Comparison of ENCODE assay signal across 7 cellular contexts in the genomic region with DNA sequence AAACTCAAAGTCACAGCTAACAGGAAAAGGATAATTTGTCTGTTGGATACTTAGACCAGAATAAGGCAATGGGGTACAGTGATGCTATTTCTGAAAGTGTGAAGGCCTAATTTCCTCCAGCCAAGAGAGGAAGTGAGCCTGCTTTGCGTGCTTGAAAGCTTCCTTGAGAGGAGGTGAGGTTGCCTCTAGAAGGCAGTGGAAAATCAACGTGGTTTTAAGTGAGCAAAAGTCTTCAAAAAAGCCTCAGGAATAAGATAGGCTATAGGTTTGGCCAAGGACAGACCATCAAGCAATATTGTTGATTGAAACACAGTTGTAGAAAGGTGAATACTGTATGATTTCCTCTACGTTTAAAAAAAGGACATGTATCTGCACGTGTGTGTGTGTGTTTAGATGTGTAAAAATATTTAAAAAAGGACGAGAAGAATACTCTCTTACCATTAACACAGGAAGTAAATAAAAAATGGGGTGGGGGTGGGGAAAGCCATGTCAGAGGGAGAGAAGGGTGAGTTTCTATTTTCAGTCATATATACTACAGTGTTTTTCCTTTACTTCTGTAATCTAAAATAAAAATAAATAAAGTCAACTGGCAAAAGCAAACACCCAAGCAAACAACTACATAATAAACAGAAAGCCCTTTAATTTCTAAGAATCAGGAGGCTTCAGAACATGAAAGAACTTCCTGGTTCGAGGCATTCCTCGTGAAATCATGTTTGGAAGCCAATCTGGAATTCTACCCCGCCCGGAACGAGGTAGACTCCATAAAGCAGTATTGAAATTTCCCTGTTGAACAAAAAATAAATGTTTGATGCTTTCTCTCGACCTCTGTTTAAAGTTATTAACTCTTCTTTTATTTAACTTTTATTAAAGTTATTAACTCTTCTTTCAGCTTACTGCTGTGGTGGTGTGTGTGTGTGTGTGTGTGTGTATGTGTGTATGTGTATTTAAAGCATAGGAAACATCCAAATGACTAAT.
DNase-seq lines count a peak whose midpoint lies in the region; ATAC-seq, FAIRE-seq and TF ChIP-seq lines count a peak whose summit lies in the region.

No MANE protein-coding gene starts in this region.

- intact Hi-C loops in naive thymus-derived CD4-positive, alpha-beta T cell (cut with micrococcal nuclease): loop anchor here (1.0 to 10.0 kb wide), 18 partner anchors 11 to 537 kb away; no protein-coding TSS in a partner anchor

- POLR2A ChIA-PET in naive thymus-derived CD4-positive, alpha-beta T cell (lab: Charles Lee): interaction anchor here (0.5 to 1.3 kb wide), 12 partner anchors 10 to 1366 kb away, joined by 3 to 8 read pairs (median 4); no protein-coding TSS in a partner anchor

- CTCF ChIA-PET in naive thymus-derived CD4-positive, alpha-beta T cell (lab: Charles Lee): interaction anchor here (1.0 to 3.1 kb wide), 3 partner anchors 95 to 164 kb away, joined by 3 to 7 read pairs (median 3); no protein-coding TSS in a partner anchor

- H3K27ac Mint-ChIP-seq in astrocyte (ENCODE audit: unreplicated experiment): peak overlapping the region; percentile 80
- H3K27ac Mint-ChIP-seq in naive thymus-derived CD4-positive, alpha-beta T cell: peak overlapping the region; percentile 91 to 99 (median 96)

- TF ChIP-seq CTCF in astrocyte (IDR thresholded peaks at IDR 0.05; ENCODE audit: insufficient read depth, low read depth, low read length) (no peak), GM13976 (IDR thresholded peaks at IDR 0.05; ENCODE audit: borderline replicate concordance, control extremely low read depth, extremely low read depth, insufficient read depth, missing control alignments) (no peak)

- no peaks in the 10 kb centered on the region for H3K36me3 ChIP-seq in astrocyte (ENCODE audit: insufficient read depth, low read length)
- H3K36me3 ChIP-seq in naive thymus-derived CD4-positive, alpha-beta T cell (ENCODE audit: control insufficient read depth in 2 of 3, insufficient read depth in 3 of 3, low read length in 3 of 3): no peaks in the 10 kb centered on the region

- H3K4me3 ChIP-seq in astrocyte (ENCODE audit: insufficient read depth, low read depth, low read length): no peak overlapping the region
- H3K4me3 ChIP-seq in naive thymus-derived CD4-positive, alpha-beta T cell (ENCODE audit: low read length): no peak overlapping the region

- peak overlapping the region; percentile 24 for H3K4me2 ChIP-seq in astrocyte (ENCODE audit: low read length)

- peak; percentile 81 for ATAC-seq in GM18517 (IDR thresholded peaks at IDR 0.05; ENCODE audit: unreplicated experiment)
- ATAC-seq in HG02588 (IDR thresholded peaks at IDR 0.05; ENCODE audit: unreplicated experiment): peak; percentile 63
- ATAC-seq in naive thymus-derived CD4-positive, alpha-beta T cell: peak; percentile 61

- H3K4me1 Mint-ChIP-seq in astrocyte (ENCODE audit: low read depth, unreplicated experiment): peaks cover 49% of the 10 kb centered on the region
- peaks cover 45 to 82% (median 78%) of the 10 kb centered on the region in 7 donors for H3K4me1 Mint-ChIP-seq in naive thymus-derived CD4-positive, alpha-beta T cell

- H3K36me3 Mint-ChIP-seq in astrocyte (ENCODE audit: low read depth, unreplicated experiment): no peaks in the 10 kb centered on the region
- peaks cover 0 to 3% (median 0%) of the 10 kb centered on the region in 5 donors for H3K36me3 Mint-ChIP-seq in naive thymus-derived CD4-positive, alpha-beta T cell

- H3K27ac ChIP-seq in astrocyte (ENCODE audit: low read depth, low read length): peak overlapping the region; percentile 87
- peak overlapping the region; percentile 63 for H3K27ac ChIP-seq in naive thymus-derived CD4-positive, alpha-beta T cell (ENCODE audit: low read depth, low read length)

- in situ Hi-C loops in GM13976 (cut with MboI; ENCODE audit: low sequenced_read_pairs, unreplicated experiment): no loop called here

- H2AFZ ChIP-seq in astrocyte (ENCODE audit: low read depth, low read length): peak overlapping the region; percentile 60

- H3K9ac ChIP-seq in astrocyte (ENCODE audit: low read length): peak overlapping the region; percentile 74

- no peaks in the 10 kb centered on the region for H3K27me3 Mint-ChIP-seq in astrocyte (ENCODE audit: low read depth, unreplicated experiment)
- H3K27me3 Mint-ChIP-seq in naive thymus-derived CD4-positive, alpha-beta T cell: no peaks in the 10 kb centered on the region

- H3K9me3 Mint-ChIP-seq in astrocyte (ENCODE audit: unreplicated experiment): no peaks in the 10 kb centered on the region
- H3K9me3 Mint-ChIP-seq in naive thymus-derived CD4-positive, alpha-beta T cell: peaks cover 0 to 5% (median 0%) of the 10 kb centered on the region in 11 donors

- no peaks in the 10 kb centered on the region for H3K27me3 ChIP-seq in astrocyte (ENCODE audit: insufficient read depth, low read length)
- no peaks in the 10 kb centered on the region for H3K27me3 ChIP-seq in naive thymus-derived CD4-positive, alpha-beta T cell (ENCODE audit: control insufficient read depth in 2 of 2, insufficient read depth in 2 of 2, low read length in 2 of 2)

- no peaks in the 10 kb centered on the region for H3K79me2 ChIP-seq in astrocyte (ENCODE audit: insufficient read depth, low read length)

- no peaks in the 10 kb centered on the region for H4K20me1 ChIP-seq in astrocyte (ENCODE audit: insufficient read depth, low read length)

- peak; percentile 96 for DNase-seq in NOMO-1 treated with DMSO at 0.1 percent for 48 hours (lab: John Stamatoyannopoulos, UW; ENCODE audit: unreplicated experiment)
- DNase-seq in astrocyte (ENCODE audit: low read depth): no peak
- DNase-seq in naive thymus-derived CD4-positive, alpha-beta T cell: peak in 8 of 9 donors; percentile 21 to 60 (median 40)
- no peak for DNase-seq in NCI-H446 (lab: John Stamatoyannopoulos, UW)
- DNase-seq in GM13976 (ENCODE audit: low spot score): no peak

- H3K4me1 ChIP-seq in astrocyte (ENCODE audit: insufficient read depth, low read length): peaks cover 36% of the 10 kb centered on the region
- peaks cover 59 to 72% of the 10 kb centered on the region in 2 donors for H3K4me1 ChIP-seq in naive thymus-derived CD4-positive, alpha-beta T cell (ENCODE audit: control insufficient read depth in 2 of 2, insufficient read depth in 2 of 2, low read length in 2 of 2)

- no peak for FAIRE-seq in astrocyte (lab: Jason Lieb, UNC)

- no peak overlapping the region for H3K4me3 Mint-ChIP-seq in astrocyte (ENCODE audit: unreplicated experiment)
- peak overlapping the region; percentile 58 to 84 (median 72) for H3K4me3 Mint-ChIP-seq in naive thymus-derived CD4-positive, alpha-beta T cell

- H3K9me3 ChIP-seq in astrocyte (ENCODE audit: insufficient read depth, low read depth, low read length): no peaks in the 10 kb centered on the region
- H3K9me3 ChIP-seq in naive thymus-derived CD4-positive, alpha-beta T cell (ENCODE audit: control insufficient read depth in 2 of 3, low read length in 3 of 3): no peaks in the 10 kb centered on the region

Comparison
In these comparisons a context has a peak if more than half of its experiments do, and no peak if none do; other contexts are left out.
1. DNase-seq: peak in NOMO-1 treated with DMSO at 0.1 percent for 48 hours (single experiment) and naive thymus-derived CD4-positive, alpha-beta T cell (8 of 9); none in astrocyte (single experiment), NCI-H446 (0 of 2) and GM13976 (single experiment).
2. Peak in every context shown above with its lines, with median percentiles within 50 percentile points of each other: ATAC-seq.